Comparison of ENCODE assay signal across 8 cellular contexts in genomic region chr16:50065624-50066481, GRCh38. TPM values are rescaled to one million over a fixed set of nuclear protein-coding genes. Genes with fewer than 3 reads are reported as not detected.
DNase-seq lines count a peak whose midpoint lies in the region; ATAC-seq, FAIRE-seq and TF ChIP-seq lines count a peak whose summit lies in the region.

TSS of gene HEATR3 (plus strand) at chr16:50065970. CDS start at chr16:50066132, 162 bp downstream.

- peaks cover 22% of the 10 kb centered on the region for H3K36me3 ChIP-seq in endodermal cell (ENCODE audit: control insufficient read depth, insufficient read depth, low read length)

- 0 to 2% methylated on average over 21 to 90 of the region's 91 CpGs for WGBS in endodermal cell (ENCODE audit: insufficient coverage in 1 of 2, insufficient read length in 1 of 2), 2 experiments

- peak; percentile 49 for FAIRE-seq in HTR-8/SVneo (lab: Jason Lieb, UNC)

- TF ChIP-seq CTCF in endodermal cell (conservative IDR thresholded peaks at IDR 0.05), result no peak

- peak within 1 kb of the TSS; percentile 91 for H3K27ac Mint-ChIP-seq in endodermal cell

- peak within 1 kb of the TSS; percentile 68 for H3K9ac ChIP-seq in endodermal cell (ENCODE audit: extremely low read depth, low read length, poor library complexity, severe bottlenecking)

- no peaks in the 10 kb centered on the region for H3K9me3 ChIP-seq in endodermal cell (ENCODE audit: control insufficient read depth, low read length)

- H3K27me3 Mint-ChIP-seq in endodermal cell (ENCODE audit: insufficient read depth), result no peaks in the 10 kb centered on the region

- peak; percentile 59 for ATAC-seq in GM21367 (IDR thresholded peaks at IDR 0.05; ENCODE audit: unreplicated experiment)

- H3K4me1 Mint-ChIP-seq in endodermal cell, result peaks cover 15% of the 10 kb centered on the region

- H3K4me1 ChIP-seq in endodermal cell (ENCODE audit: control insufficient read depth, insufficient read depth, low read length), result no peaks in the 10 kb centered on the region

- no peaks in the 10 kb centered on the region for H3K9me3 Mint-ChIP-seq in endodermal cell

- peak; percentile 87 for DNase-seq in COLO829 (ENCODE audit: low spot score)
- peak; percentile 91 for DNase-seq in HTR-8/SVneo (ENCODE audit: insufficient read length, low spot score)
- peak; percentile 85 for DNase-seq in NOMO-1 treated with DMSO at 0.1 percent for 48 hours (lab: John Stamatoyannopoulos, UW; ENCODE audit: unreplicated experiment)
- DNase-seq in activated CD8-positive, alpha-beta memory T cell treated with anti-CD3 and anti-CD28 coated beads for 48 hours (ENCODE audit: low read depth in 2 of 3, low spot score in 2 of 3), result peak; percentile 88 to 93 (median 89)
- DNase-seq in endodermal cell, result peak; percentile 98
- DNase-seq in mesenteric fat pad (ENCODE audit: low spot score), result peak; percentile 97
- DNase-seq in stimulated activated CD8-positive, alpha-beta memory T cell treated with anti-CD3 and anti-CD28 coated beads, Interleukin-15, amount 100 ng/mL, for 1 hour (ENCODE audit: low read depth), result peak; percentile 91

- H3K36me3 Mint-ChIP-seq in endodermal cell (ENCODE audit: low read depth), result peaks cover 3% of the 10 kb centered on the region

- H3K27me3 ChIP-seq in endodermal cell (ENCODE audit: control insufficient read depth, insufficient read depth, low read length, poor library complexity, severe bottlenecking), result no peaks in the 10 kb centered on the region

- peak within 1 kb of the TSS; percentile 84 for H3K4me3 ChIP-seq in endodermal cell (ENCODE audit: low read length)

- H3K27ac ChIP-seq in endodermal cell (ENCODE audit: low read depth, low read length), result peak within 1 kb of the TSS; percentile 91

- peak within 1 kb of the TSS; percentile 79 for H3K4me3 Mint-ChIP-seq in endodermal cell

RNA-seq across cellular contexts. Expression of gene HEATR3, which starts in this region (rescaled TPM):
- total RNA-seq in endodermal cell (10 to 100 TPM; 13.0 to 14.9 TPM), mesenteric fat pad (22.4 TPM)
- polyA plus RNA-seq in endodermal cell (2013, experiment 1 of 2), result 17.5 TPM
- 16.2 TPM for polyA plus RNA-seq in endodermal cell (2013, experiment 2 of 2)

Comparison
In these comparisons a context has a peak if more than half of its experiments do, and no peak if none do; other contexts are left out.
1. Peak in every context shown above with its lines: DNase-seq, ATAC-seq, H3K4me3 ChIP-seq and H3K27ac ChIP-seq.